Comparison of ENCODE assay signal across 1 cellular context in genomic region chr5:124234022-124234899, GRCh38.
A peak's percentile ranks its signal among the peaks of the same experiment; 100 is the strongest.
TF ChIP-seq lines count a peak whose summit lies in the region.

No MANE protein-coding gene starts in this region.

TF ChIP-seq in neural cell, 6 proteins besides CTCF, POLR2A, EP300 and RAD21 (continued from another document):
- TF ChIP-seq, protein P1, sequence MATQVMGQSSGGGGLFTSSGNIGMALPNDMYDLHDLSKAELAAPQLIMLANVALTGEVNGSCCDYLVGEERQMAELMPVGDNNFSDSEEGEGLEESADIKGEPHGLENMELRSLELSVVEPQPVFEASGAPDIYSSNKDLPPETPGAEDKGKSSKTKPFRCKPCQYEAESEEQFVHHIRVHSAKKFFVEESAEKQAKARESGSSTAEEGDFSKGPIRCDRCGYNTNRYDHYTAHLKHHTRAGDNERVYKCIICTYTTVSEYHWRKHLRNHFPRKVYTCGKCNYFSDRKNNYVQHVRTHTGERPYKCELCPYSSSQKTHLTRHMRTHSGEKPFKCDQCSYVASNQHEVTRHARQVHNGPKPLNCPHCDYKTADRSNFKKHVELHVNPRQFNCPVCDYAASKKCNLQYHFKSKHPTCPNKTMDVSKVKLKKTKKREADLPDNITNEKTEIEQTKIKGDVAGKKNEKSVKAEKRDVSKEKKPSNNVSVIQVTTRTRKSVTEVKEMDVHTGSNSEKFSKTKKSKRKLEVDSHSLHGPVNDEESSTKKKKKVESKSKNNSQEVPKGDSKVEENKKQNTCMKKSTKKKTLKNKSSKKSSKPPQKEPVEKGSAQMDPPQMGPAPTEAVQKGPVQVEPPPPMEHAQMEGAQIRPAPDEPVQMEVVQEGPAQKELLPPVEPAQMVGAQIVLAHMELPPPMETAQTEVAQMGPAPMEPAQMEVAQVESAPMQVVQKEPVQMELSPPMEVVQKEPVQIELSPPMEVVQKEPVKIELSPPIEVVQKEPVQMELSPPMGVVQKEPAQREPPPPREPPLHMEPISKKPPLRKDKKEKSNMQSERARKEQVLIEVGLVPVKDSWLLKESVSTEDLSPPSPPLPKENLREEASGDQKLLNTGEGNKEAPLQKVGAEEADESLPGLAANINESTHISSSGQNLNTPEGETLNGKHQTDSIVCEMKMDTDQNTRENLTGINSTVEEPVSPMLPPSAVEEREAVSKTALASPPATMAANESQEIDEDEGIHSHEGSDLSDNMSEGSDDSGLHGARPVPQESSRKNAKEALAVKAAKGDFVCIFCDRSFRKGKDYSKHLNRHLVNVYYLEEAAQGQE (IDR thresholded peaks at IDR 0.05; ENCODE audit: borderline replicate concordance): peak; percentile 97
